In genomic region chrX:19862634-19863236, GRCh38 we compare ENCODE assay signal across 23 cellular contexts. TPM values are rescaled to one million over a fixed set of nuclear protein-coding genes. Genes with fewer than 3 reads are reported as not detected.
DNase-seq lines count a peak whose midpoint lies in the region; ATAC-seq and TF ChIP-seq lines count a peak whose summit lies in the region.
"Had no signal": no experiment of that assay in that cellular context is flagged by ENCODE, and none has a peak within 500 bp of the region (broad histone marks: within the 10 kb centered on the region; RNA-seq: fewer than 3 reads in every experiment).

No MANE protein-coding gene starts in this region.

- H3K36me3 Mint-ChIP-seq in CD14-positive monocyte (peaks cover 4 to 6% of the 10 kb centered on the region in 2 donors), nephron (ENCODE audit: low read depth) (peaks cover 4% of the 10 kb centered on the region), neural progenitor cell (no peaks in the 10 kb centered on the region)
- peaks cover 18% of the 10 kb centered on the region for H3K36me3 Mint-ChIP-seq in activated CD8-positive, alpha-beta T cell treated with anti-CD3 and anti-CD28 coated beads, Interleukin-2, amount 10 ng/mL, durations not matched to agents 7 days and 5 days (ENCODE audit: low read depth)
- H3K36me3 Mint-ChIP-seq: CD8-positive, alpha-beta T cell had no signal

- H3K9me3 ChIP-seq in HAP-1 (no peaks in the 10 kb centered on the region), SU-DHL-6 (ENCODE audit: insufficient read depth, low read length) (no peaks in the 10 kb centered on the region), neural progenitor cell (ENCODE audit: low read depth) (no peaks in the 10 kb centered on the region)
- H3K9me3 ChIP-seq: psoas muscle, thyroid gland had no signal

- TF ChIP-seq CTCF in CD14-positive monocyte (IDR thresholded peaks at IDR 0.05) (no peak), SU-DHL-6 (IDR thresholded peaks at IDR 0.05; ENCODE audit: insufficient read depth, low read length, poor library complexity, severe bottlenecking) (no peak), nephron (IDR thresholded peaks at IDR 0.05; ENCODE audit: unreplicated experiment in 3 of 3) (no peak), neural progenitor cell (IDR thresholded peaks at IDR 0.05) (no peak)

- H3K9me2 ChIP-seq in SU-DHL-6 (replicated peaks; ENCODE audit: insufficient read depth, low read length): no peaks in the 10 kb centered on the region

- in situ Hi-C loops in HAP-1 (cut with MboI; ENCODE audit: low sequenced_read_pairs) (no loop called here), G401 (cut with HindIII; ENCODE audit: low sequenced_read_pairs) (no loop called here)

- DNase-seq in CD14-positive monocyte (ENCODE audit: low spot score) (no peak), HAP-1 (ENCODE audit: low spot score in 2 of 2) (peak; percentile 55 to 63), G401 (ENCODE audit: low spot score) (no peak), neural progenitor cell (ENCODE audit: low spot score) (no peak)
- DNase-seq in activated CD8-positive, alpha-beta T cell treated with anti-CD3 and anti-CD28 coated beads, Interleukin-2, amount 10 ng/mL, durations not matched to agents 7 days and 5 days: no peak
- DNase-seq: activated CD4-positive, alpha-beta T cell treated with anti-CD3 and anti-CD28 coated beads, Interleukin-2, amount 50 U/mL, for 1 hour; amygdala; CD8-positive, alpha-beta T cell; effector memory CD8-positive, alpha-beta T cell; naive thymus-derived CD4-positive, alpha-beta T cell; NCI-H187; NCI-H446 treated with DMSO at 0.1 percent for 48 hours; NK-92 treated with Interleukin-12 subunit alpha and Interleukin-12 subunit beta, amount 100 ng/mL, for 24 hours; psoas muscle; RPMI8226; stimulated activated CD4-positive, alpha-beta T cell treated with anti-CD3 and anti-CD28 coated beads, Interleukin-12 subunit alpha, Interleukin-12 subunit beta, amount 100 ng/mL, for 4 hours had no signal

- H3K27ac Mint-ChIP-seq in CD14-positive monocyte (peak overlapping the region in 4 of 7 donors; percentile 58 to 94 (median 89)), nephron (peak overlapping the region in 2 of 3 experiments; percentile 67 to 68), neural progenitor cell (no peak overlapping the region)
- no peak overlapping the region for H3K27ac Mint-ChIP-seq in activated CD8-positive, alpha-beta T cell treated with anti-CD3 and anti-CD28 coated beads, Interleukin-2, amount 10 ng/mL, durations not matched to agents 7 days and 5 days
- H3K27ac Mint-ChIP-seq: CD8-positive, alpha-beta T cell had no signal

- intact Hi-C loops in CD14-positive monocyte (cut with micrococcal nuclease): no loop called here

- CTCF ChIA-PET in activated CD8-positive, alpha-beta T cell treated with anti-CD3 and anti-CD28 coated beads, Interleukin-2, amount 10 ng/mL, durations not matched to agents 7 days and 5 days (lab: Charles Lee): no interaction called here

- POLR2A ChIA-PET in activated CD8-positive, alpha-beta T cell treated with anti-CD3 and anti-CD28 coated beads, Interleukin-2, amount 10 ng/mL, durations not matched to agents 7 days and 5 days (lab: Charles Lee): interaction anchor here (0.6 to 0.7 kb wide), 2 partner anchors 11 to 24 kb away, joined by 3 to 4 read pairs; no protein-coding TSS in a partner anchor

- no peak overlapping the region for H3K4me3 ChIP-seq in HAP-1
- no peak overlapping the region for H3K4me3 ChIP-seq in SU-DHL-6 (ENCODE audit: insufficient read depth, low read length, poor library complexity, severe bottlenecking)
- no peak overlapping the region for H3K4me3 ChIP-seq in neural progenitor cell
- H3K4me3 ChIP-seq: GM23248, lung, psoas muscle, thyroid gland had no signal

- H3K27ac ChIP-seq in SU-DHL-6 (ENCODE audit: low read depth, low read length): peak overlapping the region; percentile 98
- no peak overlapping the region for H3K27ac ChIP-seq in neural progenitor cell
- H3K27ac ChIP-seq: GM23248, psoas muscle had no signal

- H3K4me1 ChIP-seq in HAP-1 (peaks cover 16% of the 10 kb centered on the region), neural progenitor cell (no peaks in the 10 kb centered on the region)

- H4K20me1 ChIP-seq in SU-DHL-6 (ENCODE audit: low read depth, low read length) (no peaks in the 10 kb centered on the region), neural progenitor cell (ENCODE audit: low read depth) (no peaks in the 10 kb centered on the region)

- no peaks in the 10 kb centered on the region for H3K36me3 ChIP-seq in HAP-1 (replicated peaks)
- no peaks in the 10 kb centered on the region for H3K36me3 ChIP-seq in SU-DHL-6 (ENCODE audit: low read length)
- no peaks in the 10 kb centered on the region for H3K36me3 ChIP-seq in neural progenitor cell
- H3K36me3 ChIP-seq: thyroid gland had no signal

- peaks cover 86% of the 10 kb centered on the region for H3K4me1 Mint-ChIP-seq in CD14-positive monocyte
- peaks cover 29% of the 10 kb centered on the region for H3K4me1 Mint-ChIP-seq in nephron
- peaks cover 56% of the 10 kb centered on the region for H3K4me1 Mint-ChIP-seq in activated CD8-positive, alpha-beta T cell treated with anti-CD3 and anti-CD28 coated beads, Interleukin-2, amount 10 ng/mL, durations not matched to agents 7 days and 5 days (ENCODE audit: low read depth)
- H3K4me1 Mint-ChIP-seq in neural progenitor cell: peaks cover 4% of the 10 kb centered on the region

- H3K4me3 Mint-ChIP-seq in CD14-positive monocyte (no peak overlapping the region), nephron (no peak overlapping the region), neural progenitor cell (no peak overlapping the region)
- no peak overlapping the region for H3K4me3 Mint-ChIP-seq in activated CD8-positive, alpha-beta T cell treated with anti-CD3 and anti-CD28 coated beads, Interleukin-2, amount 10 ng/mL, durations not matched to agents 7 days and 5 days
- H3K4me3 Mint-ChIP-seq: CD8-positive, alpha-beta T cell; central memory CD8-positive, alpha-beta T cell had no signal

- H3K4me2 ChIP-seq in SU-DHL-6 (ENCODE audit: low read depth, low read length, poor library complexity, severe bottlenecking) (peak overlapping the region; percentile 92), neural progenitor cell (no peak overlapping the region)

- ATAC-seq in activated CD8-positive, alpha-beta T cell treated with anti-CD3 and anti-CD28 coated beads, Interleukin-2, amount 10 ng/mL, durations not matched to agents 7 days and 5 days: no peak
- no peak for ATAC-seq in GM21576 (IDR thresholded peaks at IDR 0.05; ENCODE audit: unreplicated experiment)
- ATAC-seq: CD8-positive, alpha-beta T cell; effector memory CD8-positive, alpha-beta T cell; naive thymus-derived CD4-positive, alpha-beta T cell; psoas muscle had no signal

- H3K27me3 ChIP-seq in HAP-1 (ENCODE audit: low read depth): no peaks in the 10 kb centered on the region
- H3K27me3 ChIP-seq in SU-DHL-6 (ENCODE audit: low read length): no peaks in the 10 kb centered on the region
- H3K27me3 ChIP-seq in neural progenitor cell: no peaks in the 10 kb centered on the region
- H3K27me3 ChIP-seq: thyroid gland had no signal

- no peak overlapping the region for H2AFZ ChIP-seq in SU-DHL-6 (ENCODE audit: low read depth, low read length, severe bottlenecking)
- no peak overlapping the region for H2AFZ ChIP-seq in neural progenitor cell (replicated peaks)
- H2AFZ ChIP-seq: GM23248 had no signal

- peaks cover 83% of the 10 kb centered on the region for H3K79me2 ChIP-seq in SU-DHL-6 (ENCODE audit: insufficient read depth, low read length)
- no peaks in the 10 kb centered on the region for H3K79me2 ChIP-seq in neural progenitor cell (ENCODE audit: low read depth)

- H3K9ac ChIP-seq in SU-DHL-6 (ENCODE audit: low read length): peak overlapping the region; percentile 57
- no peak overlapping the region for H3K9ac ChIP-seq in neural progenitor cell
- H3K9ac ChIP-seq: GM23248 had no signal

- peaks cover 0 to 2% (median 0%) of the 10 kb centered on the region in 7 donors for H3K9me3 Mint-ChIP-seq in CD14-positive monocyte
- H3K9me3 Mint-ChIP-seq in nephron: peaks cover 3% of the 10 kb centered on the region
- no peaks in the 10 kb centered on the region for H3K9me3 Mint-ChIP-seq in activated CD8-positive, alpha-beta T cell treated with anti-CD3 and anti-CD28 coated beads, Interleukin-2, amount 10 ng/mL, durations not matched to agents 7 days and 5 days (ENCODE audit: insufficient read depth)
- peaks cover 8% of the 10 kb centered on the region for H3K9me3 Mint-ChIP-seq in neural progenitor cell
- H3K9me3 Mint-ChIP-seq: CD8-positive, alpha-beta T cell; central memory CD8-positive, alpha-beta T cell; effector memory CD8-positive, alpha-beta T cell had no signal

- H3K27me3 Mint-ChIP-seq in CD14-positive monocyte (ENCODE audit: low read depth in 3 of 3): peaks cover 0 to 17% (median 0%) of the 10 kb centered on the region in 3 donors
- no peaks in the 10 kb centered on the region for H3K27me3 Mint-ChIP-seq in nephron (ENCODE audit: low read depth)
- no peaks in the 10 kb centered on the region for H3K27me3 Mint-ChIP-seq in activated CD8-positive, alpha-beta T cell treated with anti-CD3 and anti-CD28 coated beads, Interleukin-2, amount 10 ng/mL, durations not matched to agents 7 days and 5 days (ENCODE audit: low read depth)
- H3K27me3 Mint-ChIP-seq in neural progenitor cell (ENCODE audit: insufficient read depth, low read depth): no peaks in the 10 kb centered on the region
- H3K27me3 Mint-ChIP-seq: central memory CD8-positive, alpha-beta T cell; effector memory CD8-positive, alpha-beta T cell; naive thymus-derived CD4-positive, alpha-beta T cell had no signal

- H3F3A ChIP-seq in SU-DHL-6 (ENCODE audit: insufficient read depth) (peaks cover 57% of the 10 kb centered on the region), neural progenitor cell (ENCODE audit: low read depth) (no peaks in the 10 kb centered on the region)

RNA-seq across cellular contexts. Expression of gene SH3KBP1, which starts 24.7 kb away (rescaled TPM):
- polyA plus RNA-seq in CD14-positive monocyte: 10 to 100 TPM; 59.3 to 87.7 TPM
- 16.7 and 26.8 TPM in 2 replicates for total RNA-seq in G401 (2014; rRNA removed; shearing (Covaris generic))
- 10 to 100 TPM; 85.6 to 95.3 TPM for total RNA-seq in activated CD8-positive, alpha-beta T cell treated with anti-CD3 and anti-CD28 coated beads, Interleukin-2, amount 10 ng/mL, durations not matched to agents 7 days and 5 days
- 6.1 and 6.5 TPM in 2 replicates for total RNA-seq in neural progenitor cell (ENCODE audit: low replicate concordance)

Comparison
In these comparisons a context has a peak if more than half of its experiments do, and no peak if none do; other contexts are left out.
1. DNase-seq: peak in HAP-1 (2 of 2); none in CD14-positive monocyte (single experiment), G401 (single experiment), activated CD8-positive, alpha-beta T cell treated with anti-CD3 and anti-CD28 coated beads, Interleukin-2, amount 10 ng/mL, durations not matched to agents 7 days and 5 days (single experiment) and neural progenitor cell (single experiment).
2. H3K27ac Mint-ChIP-seq: peak in CD14-positive monocyte (4 of 7) and nephron (2 of 3); none in activated CD8-positive, alpha-beta T cell treated with anti-CD3 and anti-CD28 coated beads, Interleukin-2, amount 10 ng/mL, durations not matched to agents 7 days and 5 days (single experiment) and neural progenitor cell (single experiment).